ENCODE assay signal across 25 cellular contexts in genomic region chr2:58055027-58055786, GRCh38. TPM values are rescaled to one million over a fixed set of nuclear protein-coding genes. Genes with fewer than 3 reads are reported as not detected.
DNase-seq lines count a peak whose midpoint lies in the region; ATAC-seq, FAIRE-seq and TF ChIP-seq lines count a peak whose summit lies in the region.
"Had no signal": no experiment of that assay in that cellular context is flagged by ENCODE, and none has a peak within 500 bp of the region (broad histone marks: within the 10 kb centered on the region; RNA-seq: fewer than 3 reads in every experiment).

No MANE protein-coding gene starts in this region.

- in situ Hi-C loops in GM12878 (cut with MboI): no loop called here

- RAD21 ChIA-PET in GM12878 (lab: Charles Lee; ENCODE audit: unreplicated experiment): interaction anchor here (1.1 to 1.5 kb wide), 6 partner anchors 9 to 296 kb away, joined by 3 to 8 read pairs (median 4); partner anchors contain the start of gene VRK2

- no peaks in the 10 kb centered on the region for H4K20me1 ChIP-seq in GM12878 (ENCODE audit: control insufficient read depth, insufficient read depth)

- no peaks in the 10 kb centered on the region for H3K27me3 ChIP-seq in GM12878 (replicated peaks in 1 of 2; ENCODE audit: control insufficient read depth in 2 of 2, insufficient read depth in 2 of 2, low read length in 1 of 2)
- H3K27me3 ChIP-seq: MG63, ovary, SJCRH30, spleen had no signal

- TF ChIP-seq CTCF in GM12878 (IDR thresholded peaks at IDR 0.05 in 2 of 3, conservative IDR thresholded peaks at IDR 0.05 in 1 of 3; ENCODE audit: control insufficient read depth in 2 of 3, extremely low read depth in 1 of 3, insufficient read depth in 1 of 3, low read depth in 3 of 3, low read length in 3 of 3): no peak

- no TSS peak for BruUV-seq in GM12878 (replicated peaks; lab: Mats Ljungman, UMichigan)

- SMC1A ChIA-PET in GM12878 (lab: Charles Lee; ENCODE audit: uncharacterized antibody, unreplicated experiment): interaction anchor here (1.0 to 5.9 kb wide), 9 partner anchors 7 to 177 kb away, joined by 3 to 61 read pairs (median 4); partner anchors contain the start of gene VRK2

- FAIRE-seq in GM18507 (lab: Jason Lieb, UNC): peak; percentile 56
- peak; percentile 57 for FAIRE-seq in GM12878 (lab: Jason Lieb, UNC)
- FAIRE-seq: H54, kidney had no signal

- H3K4me1 ChIP-seq in GM12878 (ENCODE audit: control insufficient read depth, insufficient read depth, low read length): peaks cover 6% of the 10 kb centered on the region
- H3K4me1 ChIP-seq: SJCRH30 had no signal

- H3K9ac ChIP-seq in GM12878 (ENCODE audit: control insufficient read depth, insufficient read depth, low read length): no peak overlapping the region

- H3K4me3 ChIP-seq in GM12878: peak overlapping the region; percentile 13; the same call in 1 of the 2 replicates
- H3K4me3 ChIP-seq: lung, MG63, ovary, SJCRH30, spleen had no signal

- CTCF ChIA-PET in GM12878 (lab: Yijun Ruan, JAX): interaction anchor here (1.5 to 2.1 kb wide), 2 partner anchors 8 to 148 kb away, joined by 3 to 8 read pairs; no protein-coding TSS in a partner anchor

- no peak overlapping the region for H3K27ac ChIP-seq in GM12878 (ENCODE audit: control insufficient read depth, insufficient read depth)
- H3K27ac ChIP-seq: epithelial cell of prostate, ovary, SJCRH30, spleen had no signal

- 76% methylated on average over 2 of the region's 2 CpGs for WGBS in GM12878 (ENCODE audit: insufficient coverage, insufficient replicate concordance, low lambda C conversion rate, missing lambda C conversion rate)

- H3K36me3 ChIP-seq in GM12878 (ENCODE audit: control insufficient read depth in 2 of 2, insufficient read depth in 2 of 2, low read length in 1 of 2): 0 out of 4 replicates have a peak, but pooled peaks cover 0 to 6% of the 10 kb centered on the region in 2 experiments
- H3K36me3 ChIP-seq: ovary, SJCRH30 had no signal

- no peak for TF ChIP-seq RAD21 in GM12878 (IDR thresholded peaks at IDR 0.05; ENCODE audit: insufficient read depth, low read depth, low read length)

- no peaks in the 10 kb centered on the region for H3K9me3 ChIP-seq in GM12878 (replicated peaks; ENCODE audit: control insufficient read depth, insufficient read depth, low read length)
- H3K9me3 ChIP-seq: MG63, ovary, SJCRH30, spleen had no signal

- no peak for TF ChIP-seq EP300 in GM12878 (IDR thresholded peaks at IDR 0.05; ENCODE audit: borderline replicate concordance in 1 of 2, control insufficient read depth in 1 of 2, low read depth in 2 of 2, low read length in 2 of 2)

- no peak overlapping the region for H2AFZ ChIP-seq in GM12878 (ENCODE audit: control insufficient read depth, low read depth, low read length)

- intact Hi-C loops in GM12878 (cut with micrococcal nuclease; ENCODE audit: unreplicated experiment): no loop called here

- H3K79me2 ChIP-seq in GM12878 (ENCODE audit: control insufficient read depth, insufficient read depth, low read length): peaks cover 33% of the 10 kb centered on the region

- peak; percentile 5 for ATAC-seq in GM12878
- no peak for ATAC-seq in GM21526 (IDR thresholded peaks at IDR 0.05; ENCODE audit: low FRiP score, unreplicated experiment)
- no peak for ATAC-seq in GM21737 (IDR thresholded peaks at IDR 0.05; ENCODE audit: unreplicated experiment)
- ATAC-seq: activated CD8-positive, alpha-beta T cell treated with anti-CD3 and anti-CD28 coated beads, Interleukin-2, amount 10 ng/mL, durations not matched to agents 7 days and 5 days; Panc1 had no signal

- peak overlapping the region; percentile 56 for H3K4me2 ChIP-seq in GM12878 (ENCODE audit: control insufficient read depth, insufficient read depth)

- no peak for TF ChIP-seq POLR2A in GM12878 (IDR thresholded peaks at IDR 0.05; ENCODE audit: low read depth, low read length)

- peak; percentile 80 for DNase-seq in DMS 273 (lab: John Stamatoyannopoulos, UW; ENCODE audit: unreplicated experiment)
- no peak for DNase-seq in GM18507 (ENCODE audit: extremely low spot score, insufficient read length, low read depth)
- DNase-seq in NCI-H1092 treated with DMSO at 0.1 percent for 48 hours (lab: John Stamatoyannopoulos, UW): peak; percentile 31
- DNase-seq in GM12878 (ENCODE audit: low read depth, low spot score): no peak
- no peak for DNase-seq in UCSD-AML1 (lab: John Stamatoyannopoulos, UW; ENCODE audit: unreplicated experiment)
- DNase-seq: activated CD4-positive, alpha-beta T cell treated with anti-CD3 and anti-CD28 coated beads for 1 hour; activated CD8-positive, alpha-beta T cell treated with anti-CD3 and anti-CD28 coated beads, Interleukin-2, amount 10 ng/mL, durations not matched to agents 7 days and 5 days; activated gamma-delta T cell; effector CD4-positive, alpha-beta T cell; kidney; MG63; NCI-H510A; nephron progenitor cell; ovary; retina; SJCRH30; spleen; stimulated activated CD4-positive, alpha-beta T cell treated with anti-CD3 and anti-CD28 coated beads, Interleukin-4, amount 100 ng/mL, for 1 hour; stimulated activated naive CD4-positive, alpha-beta T cell had no signal

- POLR2A ChIA-PET in GM12878 (lab: Charles Lee): no interaction called here

TF ChIP-seq in GM12878, 131 proteins besides CTCF, POLR2A, EP300 and RAD21:
- TF ChIP-seq HCFC1 (IDR thresholded peaks at IDR 0.05; ENCODE audit: low read length) (no peak), POLR2AphosphoS5 (IDR thresholded peaks at IDR 0.05; ENCODE audit: low read length) (peak; percentile 41), ZNF622 (IDR thresholded peaks at IDR 0.05) (no peak), RUNX3 (IDR thresholded peaks at IDR 0.05; ENCODE audit: low read length) (0 out of 2 replicates have a peak, but pooled peaks have one; percentile 29), PKNOX1 (IDR thresholded peaks at IDR 0.05) (peak; percentile 39)

RNA-seq across cellular contexts. Expression of gene VRK2, which starts 8.6 kb away (rescaled TPM):
- total RNA-seq in GM12878 (2013; cell fraction: nucleolus; rRNA removed): 46.3 and 46.4 TPM in 2 replicates
- 55.5 and 71.2 TPM in 2 replicates for total RNA-seq in GM12878 (2014; rRNA removed)
- total RNA-seq in GM12878 (2014; rRNA removed; fragmentation: Illumina TruSeq; extraction: Trizol): 75.0 and 76.5 TPM in 2 replicates
- 60.2 and 61.1 TPM in 2 replicates for total RNA-seq in GM12878 (2021)
- 20.9 TPM for polyA plus RNA-seq in GM12878 (2011; ENCODE audit: low read depth)
- 54.9 and 79.6 TPM in 2 replicates for polyA plus RNA-seq in GM12878 (2011; rRNA removed)
- polyA plus RNA-seq in GM12878 (2011; cell fraction: cytosol; rRNA removed): 24.7 and 28.2 TPM in 2 replicates
- 32.3 and 35.6 TPM in 2 replicates for polyA plus RNA-seq in GM12878 (2011; cell fraction: nucleus; rRNA removed)
- 28.5 and 30.5 TPM in 2 replicates for polyA plus RNA-seq in GM12878 (2012)
- 78.0 and 91.0 TPM in 2 replicates for polyA plus RNA-seq in GM12878 (2014; fragmentation: Illumina TruSeq; extraction: Trizol)
- 10 to 100 TPM; 26.5 to 32.1 TPM for polyA plus RNA-seq in GM12878 (2014; fragmentation: Nextera tagmentation; extraction: Ambion mirVana)
- polyA plus RNA-seq in GM12878 (2014; rRNA removed): 42.5 and 46.5 TPM in 2 replicates
- 10 to 100 TPM; 59.1 to 63.8 TPM for polyA plus RNA-seq in GM12878 (2016; fragmentation: Nextera tagmentation; extraction: Ambion mirVana)
- polyA minus RNA-seq in GM12878 (2011; rRNA and poly(A)+ RNA removed): 28.8 and 33.4 TPM in 2 replicates
- 16.2 and 21.3 TPM in 2 replicates for polyA minus RNA-seq in GM12878 (2011; cell fraction: cytosol; rRNA and poly(A)+ RNA removed)
- polyA minus RNA-seq in GM12878 (2011; cell fraction: nucleus; rRNA and poly(A)+ RNA removed): 20.3 and 28.8 TPM in 2 replicates

Comparison
In these comparisons a context has a peak if more than half of its experiments do, and no peak if none do; other contexts are left out.
1. DNase-seq: peak in DMS 273 (single experiment) and NCI-H1092 treated with DMSO at 0.1 percent for 48 hours (single experiment); none in GM18507 (single experiment), GM12878 (single experiment) and UCSD-AML1 (single experiment).